ENCODE assay signal across 8 cellular contexts in the genomic region with DNA sequence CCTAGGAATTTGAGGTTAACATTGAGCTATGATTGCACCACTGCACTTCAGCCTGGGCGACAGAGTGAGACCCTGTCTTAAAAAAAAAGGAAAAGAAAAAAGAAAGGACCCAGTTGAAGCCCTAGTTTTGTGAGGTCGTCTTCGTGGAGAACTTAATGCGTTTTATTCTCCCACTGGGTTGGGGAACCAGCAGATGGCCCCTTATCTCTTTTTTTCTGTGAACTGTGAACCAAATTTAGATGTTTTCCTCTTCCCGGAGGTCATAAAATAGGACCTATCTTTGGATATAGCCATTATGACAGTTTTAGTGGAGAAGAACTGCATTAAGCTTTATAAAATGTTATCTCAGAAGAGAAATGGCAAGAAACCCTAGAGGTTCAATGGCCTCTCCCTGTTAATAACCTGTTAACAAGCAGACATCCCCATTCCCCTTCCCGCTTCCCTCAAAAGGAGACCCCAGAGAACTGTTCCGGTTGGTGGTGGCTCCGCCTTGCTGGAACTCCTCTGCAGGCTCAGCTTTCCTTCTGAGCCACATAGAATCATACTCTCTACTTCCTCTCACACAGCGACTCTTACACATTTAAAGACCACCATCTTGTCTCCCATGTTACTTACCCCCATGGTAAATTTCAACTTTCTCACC.
"Had no signal": no experiment of that assay in that cellular context is flagged by ENCODE, and none has a peak within 500 bp of the region (broad histone marks: within the 10 kb centered on the region; RNA-seq: fewer than 3 reads in every experiment).

No MANE protein-coding gene starts in this region.

- H3K9me3 ChIP-seq: upper lobe of right lung had no signal

- DNase-seq: activated naive CD4-positive, alpha-beta T cell treated with anti-CD3 and anti-CD28 coated beads, Interleukin-2, amount 50 U/mL, for 16 hours; dorsolateral prefrontal cortex; left colon; substantia nigra; upper lobe of right lung had no signal

- H3K4me2 ChIP-seq: neural progenitor cell had no signal

- H3K4me3 Mint-ChIP-seq: neural progenitor cell; stimulated activated memory B cell treated with anti-CD40 and anti-IgM and Interleukin-4, amounts not matched to agents 10 μg/mL and 1 μg/mL and 100 μg/mL, for 72 hours had no signal

- H3K4me3 ChIP-seq: dorsolateral prefrontal cortex, neural progenitor cell, upper lobe of right lung had no signal

- H3K27ac ChIP-seq: neural progenitor cell, upper lobe of right lung had no signal

- H3K36me3 ChIP-seq: neural progenitor cell, upper lobe of right lung had no signal

- ATAC-seq: left colon, upper lobe of right lung had no signal

- H2AFZ ChIP-seq: neural progenitor cell had no signal

- H3K36me3 Mint-ChIP-seq: stimulated activated memory B cell treated with anti-CD40 and anti-IgM and Interleukin-4, amounts not matched to agents 10 μg/mL and 1 μg/mL and 100 μg/mL, for 72 hours had no signal

- H3K27ac Mint-ChIP-seq: neural progenitor cell; stimulated activated memory B cell treated with anti-CD40 and anti-IgM and Interleukin-4, amounts not matched to agents 10 μg/mL and 1 μg/mL and 100 μg/mL, for 72 hours had no signal

- H3K9ac ChIP-seq: neural progenitor cell had no signal

- FAIRE-seq: bronchial epithelial cell had no signal

- H3K27me3 ChIP-seq: dorsolateral prefrontal cortex, neural progenitor cell, upper lobe of right lung had no signal

- H3K9me3 Mint-ChIP-seq: neural progenitor cell; stimulated activated memory B cell treated with anti-CD40 and anti-IgM and Interleukin-4, amounts not matched to agents 10 μg/mL and 1 μg/mL and 100 μg/mL, for 72 hours had no signal
